Comparison of ENCODE assay signal across 1 cellular context in the genomic region with DNA sequence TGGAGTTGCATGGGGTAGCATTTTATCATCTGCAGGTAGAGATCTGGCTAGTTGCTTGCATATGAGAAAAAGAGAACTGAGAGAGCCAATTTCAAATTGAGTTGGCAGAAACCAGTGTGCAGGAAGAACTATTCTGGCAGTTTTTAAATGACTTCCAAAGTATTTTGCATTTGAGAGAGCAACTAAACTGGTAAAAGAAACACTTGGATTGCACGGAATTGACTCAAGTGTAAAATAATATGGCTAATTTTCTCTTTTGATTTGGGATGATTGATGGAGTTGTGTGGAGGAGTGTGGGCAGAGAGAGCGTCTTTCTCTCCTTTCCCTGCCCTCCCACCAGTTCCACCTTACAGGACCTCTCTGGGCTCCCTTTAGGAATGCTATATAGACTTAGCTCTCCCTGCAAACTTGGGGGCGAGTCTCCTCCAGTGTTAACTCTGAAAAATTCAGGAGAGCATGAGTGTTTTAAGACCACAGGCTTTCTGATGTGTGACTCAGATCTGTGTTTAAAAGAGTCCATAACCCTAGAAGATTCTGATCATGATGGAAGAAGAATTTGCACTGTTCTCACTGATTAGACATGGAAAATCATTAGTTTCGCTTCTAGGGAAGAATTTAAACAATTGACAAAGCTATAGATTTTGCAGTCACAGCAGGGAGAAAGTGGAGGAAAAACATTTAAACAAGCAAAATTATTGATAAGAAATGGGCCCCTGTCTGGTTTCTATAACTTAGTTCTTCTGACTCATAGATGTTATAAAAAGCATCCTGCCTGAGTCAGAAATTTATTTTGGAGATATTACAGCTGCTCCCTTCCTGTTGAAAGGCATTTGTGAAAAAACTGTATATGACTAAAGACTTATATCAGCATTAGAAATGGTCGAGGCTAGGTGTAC.
TF ChIP-seq lines count a peak whose summit lies in the region.

No MANE protein-coding gene starts in this region.

TF ChIP-seq in GM23338, 12 proteins besides CTCF, POLR2A, EP300 and RAD21 (continued from another document):
- TF ChIP-seq, protein P1, sequence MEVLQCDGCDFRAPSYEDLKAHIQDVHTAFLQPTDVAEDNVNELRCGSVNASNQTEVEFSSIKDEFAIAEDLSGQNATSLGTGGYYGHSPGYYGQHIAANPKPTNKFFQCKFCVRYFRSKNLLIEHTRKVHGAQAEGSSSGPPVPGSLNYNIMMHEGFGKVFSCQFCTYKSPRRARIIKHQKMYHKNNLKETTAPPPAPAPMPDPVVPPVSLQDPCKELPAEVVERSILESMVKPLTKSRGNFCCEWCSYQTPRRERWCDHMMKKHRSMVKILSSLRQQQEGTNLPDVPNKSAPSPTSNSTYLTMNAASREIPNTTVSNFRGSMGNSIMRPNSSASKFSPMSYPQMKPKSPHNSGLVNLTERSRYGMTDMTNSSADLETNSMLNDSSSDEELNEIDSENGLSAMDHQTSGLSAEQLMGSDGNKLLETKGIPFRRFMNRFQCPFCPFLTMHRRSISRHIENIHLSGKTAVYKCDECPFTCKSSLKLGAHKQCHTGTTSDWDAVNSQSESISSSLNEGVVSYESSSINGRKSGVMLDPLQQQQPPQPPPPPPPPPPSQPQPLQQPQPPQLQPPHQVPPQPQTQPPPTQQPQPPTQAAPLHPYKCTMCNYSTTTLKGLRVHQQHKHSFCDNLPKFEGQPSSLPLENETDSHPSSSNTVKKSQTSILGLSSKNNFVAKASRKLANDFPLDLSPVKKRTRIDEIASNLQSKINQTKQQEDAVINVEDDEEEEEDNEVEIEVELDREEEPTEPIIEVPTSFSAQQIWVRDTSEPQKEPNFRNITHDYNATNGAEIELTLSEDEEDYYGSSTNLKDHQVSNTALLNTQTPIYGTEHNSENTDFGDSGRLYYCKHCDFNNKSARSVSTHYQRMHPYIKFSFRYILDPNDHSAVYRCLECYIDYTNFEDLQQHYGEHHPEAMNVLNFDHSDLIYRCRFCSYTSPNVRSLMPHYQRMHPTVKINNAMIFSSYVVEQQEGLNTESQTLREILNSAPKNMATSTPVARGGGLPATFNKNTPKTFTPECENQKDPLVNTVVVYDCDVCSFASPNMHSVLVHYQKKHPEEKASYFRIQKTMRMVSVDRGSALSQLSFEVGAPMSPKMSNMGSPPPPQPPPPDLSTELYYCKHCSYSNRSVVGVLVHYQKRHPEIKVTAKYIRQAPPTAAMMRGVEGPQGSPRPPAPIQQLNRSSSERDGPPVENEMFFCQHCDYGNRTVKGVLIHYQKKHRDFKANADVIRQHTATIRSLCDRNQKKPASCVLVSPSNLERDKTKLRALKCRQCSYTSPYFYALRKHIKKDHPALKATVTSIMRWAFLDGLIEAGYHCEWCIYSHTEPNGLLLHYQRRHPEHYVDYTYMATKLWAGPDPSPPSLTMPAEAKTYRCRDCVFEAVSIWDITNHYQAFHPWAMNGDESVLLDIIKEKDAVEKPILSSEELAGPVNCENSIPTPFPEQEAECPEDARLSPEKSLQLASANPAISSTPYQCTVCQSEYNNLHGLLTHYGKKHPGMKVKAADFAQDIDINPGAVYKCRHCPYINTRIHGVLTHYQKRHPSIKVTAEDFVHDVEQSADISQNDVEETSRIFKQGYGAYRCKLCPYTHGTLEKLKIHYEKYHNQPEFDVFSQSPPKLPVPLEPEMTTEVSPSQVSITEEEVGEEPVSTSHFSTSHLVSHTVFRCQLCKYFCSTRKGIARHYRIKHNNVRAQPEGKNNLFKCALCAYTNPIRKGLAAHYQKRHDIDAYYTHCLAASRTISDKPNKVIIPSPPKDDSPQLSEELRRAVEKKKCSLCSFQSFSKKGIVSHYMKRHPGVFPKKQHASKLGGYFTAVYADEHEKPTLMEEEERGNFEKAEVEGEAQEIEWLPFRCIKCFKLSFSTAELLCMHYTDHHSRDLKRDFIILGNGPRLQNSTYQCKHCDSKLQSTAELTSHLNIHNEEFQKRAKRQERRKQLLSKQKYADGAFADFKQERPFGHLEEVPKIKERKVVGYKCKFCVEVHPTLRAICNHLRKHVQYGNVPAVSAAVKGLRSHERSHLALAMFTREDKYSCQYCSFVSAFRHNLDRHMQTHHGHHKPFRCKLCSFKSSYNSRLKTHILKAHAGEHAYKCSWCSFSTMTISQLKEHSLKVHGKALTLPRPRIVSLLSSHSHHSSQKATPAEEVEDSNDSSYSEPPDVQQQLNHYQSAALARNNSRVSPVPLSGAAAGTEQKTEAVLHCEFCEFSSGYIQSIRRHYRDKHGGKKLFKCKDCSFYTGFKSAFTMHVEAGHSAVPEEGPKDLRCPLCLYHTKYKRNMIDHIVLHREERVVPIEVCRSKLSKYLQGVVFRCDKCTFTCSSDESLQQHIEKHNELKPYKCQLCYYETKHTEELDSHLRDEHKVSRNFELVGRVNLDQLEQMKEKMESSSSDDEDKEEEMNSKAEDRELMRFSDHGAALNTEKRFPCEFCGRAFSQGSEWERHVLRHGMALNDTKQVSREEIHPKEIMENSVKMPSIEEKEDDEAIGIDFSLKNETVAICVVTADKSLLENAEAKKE (CRISPR knock-in tag; IDR thresholded peaks at IDR 0.05) = no peak
- TF ChIP-seq JUNB (IDR thresholded peaks at IDR 0.05; ENCODE audit: unreplicated experiment) (no peak), STAT1 (IDR thresholded peaks at IDR 0.05; ENCODE audit: unreplicated experiment) (no peak)
